In the genomic region with DNA sequence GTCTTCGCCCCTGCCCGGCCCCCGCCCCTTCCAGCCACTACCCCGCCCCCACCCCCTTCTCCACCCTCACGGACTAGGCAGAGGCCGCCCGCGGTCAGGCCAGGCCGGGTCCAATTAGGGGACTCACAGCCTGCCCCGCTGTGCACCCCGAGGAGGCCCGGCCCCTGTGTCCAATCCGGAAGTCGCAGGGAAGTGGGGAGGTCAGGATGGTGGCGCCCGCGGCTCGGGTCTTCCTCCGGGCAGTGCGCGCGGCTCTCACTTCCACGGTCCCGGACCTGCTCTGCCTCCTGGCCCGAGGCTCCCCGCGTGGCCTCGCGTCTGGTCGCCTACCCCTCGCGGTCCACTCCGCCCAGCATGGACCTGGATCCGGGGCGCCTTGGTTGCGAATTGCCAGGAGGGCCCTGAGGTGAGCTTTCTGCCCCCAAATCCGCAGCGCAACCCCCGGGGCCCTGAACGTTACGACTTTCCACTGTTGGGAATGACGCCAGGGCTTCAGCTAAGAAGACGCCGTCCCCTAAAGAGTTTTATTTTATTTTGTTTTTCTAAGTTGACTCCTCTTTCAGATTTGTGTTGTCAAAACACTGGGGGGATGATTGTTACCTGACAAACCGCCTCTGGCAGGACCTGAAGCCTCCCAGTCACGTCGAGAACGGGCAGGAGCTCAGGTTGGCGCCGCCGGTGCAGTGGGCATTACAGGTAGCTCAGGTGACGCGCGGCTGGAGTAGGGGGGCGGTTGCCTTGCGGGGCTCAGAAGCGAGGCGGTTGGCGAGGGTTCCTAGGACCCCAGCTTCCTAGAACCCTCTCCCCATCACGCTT, we compare ENCODE assay signal across 9 cellular contexts. TPM values are rescaled to one million over a fixed set of nuclear protein-coding genes. Genes with fewer than 3 reads are reported as not detected.
DNase-seq lines count a peak whose midpoint lies in the region; ATAC-seq and TF ChIP-seq lines count a peak whose summit lies in the region.
"Had no signal": no experiment of that assay in that cellular context is flagged by ENCODE, and none has a peak within 500 bp of the region (broad histone marks: within the 10 kb centered on the region; RNA-seq: fewer than 3 reads in every experiment).

No MANE protein-coding gene starts in this region.

- peak overlapping the region; percentile 82 for H3K9ac ChIP-seq in GM23248
- peak overlapping the region; percentile 65 for H3K9ac ChIP-seq in PC-3 (ENCODE audit: low read length)

- H3K4me3 ChIP-seq in GM23248 (peak overlapping the region; percentile 81), PC-3 (ENCODE audit: low read length) (peak overlapping the region; percentile 70), psoas muscle (peak overlapping the region; percentile 50)

- H3K27ac ChIP-seq in GM23248: peak overlapping the region; percentile 73
- H3K27ac ChIP-seq in PC-3 (ENCODE audit: low read length): no peak overlapping the region
- H3K27ac ChIP-seq in foreskin keratinocyte: peak overlapping the region; percentile 22
- no peak overlapping the region for H3K27ac ChIP-seq in psoas muscle

- no peaks in the 10 kb centered on the region for H3K9me2 ChIP-seq in GM23248 (ENCODE audit: insufficient read depth)
- no peaks in the 10 kb centered on the region for H3K9me2 ChIP-seq in PC-3 (replicated peaks; ENCODE audit: low read length)

- TF ChIP-seq CTCF in PC-3 (conservative IDR thresholded peaks at IDR 0.05; ENCODE audit: low read depth, low read length): no peak
- TF ChIP-seq CTCF in foreskin keratinocyte (conservative IDR thresholded peaks at IDR 0.05): no peak
- TF ChIP-seq CTCF in psoas muscle (IDR thresholded peaks at IDR 0.05): no peak

- H3F3A ChIP-seq in GM23248 (ENCODE audit: insufficient read depth) (peaks cover 4% of the 10 kb centered on the region; the same call in 1 of the 2 replicates), PC-3 (ENCODE audit: low read length, unreplicated experiment) (no peaks in the 10 kb centered on the region)

- H3K36me3 ChIP-seq in GM23248 (ENCODE audit: low read depth) (no peaks in the 10 kb centered on the region), PC-3 (ENCODE audit: low read depth, low read length) (no peaks in the 10 kb centered on the region), psoas muscle (ENCODE audit: insufficient read depth in 1 of 2, low read depth in 1 of 2) (no peaks in the 10 kb centered on the region)

- POLR2A ChIA-PET in PC-3 (lab: Charles Lee; ENCODE audit: unreplicated experiment): no interaction called here

- H3K4me1 ChIP-seq in GM23248 (ENCODE audit: insufficient read depth) (peaks cover 21% of the 10 kb centered on the region), PC-3 (ENCODE audit: insufficient read depth, low read length) (peaks cover 23% of the 10 kb centered on the region), foreskin keratinocyte (peaks cover 1% of the 10 kb centered on the region), psoas muscle (no peaks in the 10 kb centered on the region)

- intact Hi-C loops in PC-3 (cut with micrococcal nuclease): no loop called here
- intact Hi-C loops in psoas muscle (cut with DNase I): no loop called here

- H2AFZ ChIP-seq in GM23248 (peak overlapping the region; percentile 74), PC-3 (ENCODE audit: low read length) (peak overlapping the region; percentile 82)

- H3K4me2 ChIP-seq in GM23248 (ENCODE audit: unreplicated experiment): peak overlapping the region; percentile 94
- H3K4me2 ChIP-seq in PC-3 (ENCODE audit: low read length): peak overlapping the region; percentile 96

- BruUV-seq in PC-3 (replicated peaks; lab: Mats Ljungman, UMichigan): TSS peak; percentile 77

- no peaks in the 10 kb centered on the region for H3K9me3 ChIP-seq in GM23248 (ENCODE audit: low read depth)
- H3K9me3 ChIP-seq in PC-3 (ENCODE audit: low read length): no peaks in the 10 kb centered on the region
- no peaks in the 10 kb centered on the region for H3K9me3 ChIP-seq in psoas muscle

- H3K27me3 ChIP-seq in GM23248 (replicated peaks; ENCODE audit: insufficient read depth) (no peaks in the 10 kb centered on the region), PC-3 (ENCODE audit: low read length) (no peaks in the 10 kb centered on the region), foreskin keratinocyte (peaks cover 10% of the 10 kb centered on the region), psoas muscle (ENCODE audit: insufficient read depth in 3 of 3, low read length in 2 of 3) (peaks cover 11 to 93% (median 57%) of the 10 kb centered on the region in 3 donors)

- DNase-seq in GM23248: peak; percentile 81
- peak; percentile 28 for DNase-seq in PC-3
- DNase-seq in foreskin keratinocyte: peak in 1 of 2 donors; percentile 53
- no peak for DNase-seq in psoas muscle
- DNase-seq in glomerular visceral epithelial cell (ENCODE audit: extremely low spot score): no peak
- DNase-seq in anterior cingulate cortex (lab: John Stamatoyannopoulos, UW): no peak
- no peak for DNase-seq in MV-4-11 (lab: John Stamatoyannopoulos, UW)
- DNase-seq in SIG-M5 (lab: John Stamatoyannopoulos, UW): no peak
- DNase-seq: activated CD4-positive, alpha-beta T cell treated with anti-CD3 and anti-CD28 coated beads for 4 hours had no signal

- H3K79me2 ChIP-seq in GM23248 (ENCODE audit: insufficient read depth): peaks cover 71% of the 10 kb centered on the region
- peaks cover 25% of the 10 kb centered on the region for H3K79me2 ChIP-seq in PC-3 (ENCODE audit: low read length)

- in situ Hi-C loops in GM23248 (cut with MboI): no loop called here

- WGBS in GM23248 (ENCODE audit: low coverage in 1 of 2, low lambda C conversion rate in 2 of 2, missing lambda C conversion rate in 2 of 2), 2 experiments: 6% methylated on average over 57 to 60 of the region's 60 CpGs
- 2 to 4% (median 2%) methylated on average over 45 to 60 of the region's 60 CpGs for WGBS in psoas muscle, 3 donors

- no peaks in the 10 kb centered on the region for H4K20me1 ChIP-seq in GM23248 (ENCODE audit: insufficient read depth)
- H4K20me1 ChIP-seq in PC-3 (ENCODE audit: low read length): peaks cover 7% of the 10 kb centered on the region; the same call in 1 of the 2 replicates

- CTCF ChIA-PET in PC-3 (lab: Charles Lee): no interaction called here

- ATAC-seq in PC-3 (peak; percentile 33), foreskin keratinocyte (peak; percentile 20), psoas muscle (peak in 2 of 4 donors; percentile 21 to 22)

RNA-seq across cellular contexts. Expression of a gene that starts 0.8 kb away (rescaled TPM):
- 30.6 and 38.1 TPM in 2 replicates for total RNA-seq in GM23248 (2014; rRNA removed; shearing (Covaris generic))
- 6.1 TPM in 2 replicates for polyA plus RNA-seq in GM23248 (2016; fragmentation: Nextera tagmentation; extraction: Ambion mirVana)
- total RNA-seq in PC-3 (2014; rRNA removed): 10.4 and 13.2 TPM in 2 replicates
- total RNA-seq in foreskin keratinocyte: 18.2 and 19.5 TPM in 2 replicates
- 10.9 and 12.7 TPM in 2 replicates for polyA plus RNA-seq in foreskin keratinocyte
- under 1 TPM in 2 of 4 donors, not detected in 2; 0.10 to 0.17 TPM for total RNA-seq in psoas muscle
- under 1 TPM in 2 of 3 donors, not detected in 1; 0.03 to 0.06 TPM for polyA plus RNA-seq in psoas muscle

Comparison
In these comparisons a context has a peak if more than half of its experiments do, and no peak if none do; other contexts are left out.
1. DNase-seq: peak in GM23248 (single experiment) and PC-3 (single experiment); none in psoas muscle (0 of 2), glomerular visceral epithelial cell (single experiment), anterior cingulate cortex (0 of 58), MV-4-11 (single experiment) and SIG-M5 (single experiment).
2. H3K27ac ChIP-seq: peak in GM23248 (single experiment) and foreskin keratinocyte (single experiment); none in PC-3 (single experiment) and psoas muscle (single experiment).
3. Peak in every context shown above with its lines, with median percentiles within 50 percentile points of each other: H3K4me3 ChIP-seq.